Comparison of ENCODE assay signal across 13 cellular contexts in the genomic region with DNA sequence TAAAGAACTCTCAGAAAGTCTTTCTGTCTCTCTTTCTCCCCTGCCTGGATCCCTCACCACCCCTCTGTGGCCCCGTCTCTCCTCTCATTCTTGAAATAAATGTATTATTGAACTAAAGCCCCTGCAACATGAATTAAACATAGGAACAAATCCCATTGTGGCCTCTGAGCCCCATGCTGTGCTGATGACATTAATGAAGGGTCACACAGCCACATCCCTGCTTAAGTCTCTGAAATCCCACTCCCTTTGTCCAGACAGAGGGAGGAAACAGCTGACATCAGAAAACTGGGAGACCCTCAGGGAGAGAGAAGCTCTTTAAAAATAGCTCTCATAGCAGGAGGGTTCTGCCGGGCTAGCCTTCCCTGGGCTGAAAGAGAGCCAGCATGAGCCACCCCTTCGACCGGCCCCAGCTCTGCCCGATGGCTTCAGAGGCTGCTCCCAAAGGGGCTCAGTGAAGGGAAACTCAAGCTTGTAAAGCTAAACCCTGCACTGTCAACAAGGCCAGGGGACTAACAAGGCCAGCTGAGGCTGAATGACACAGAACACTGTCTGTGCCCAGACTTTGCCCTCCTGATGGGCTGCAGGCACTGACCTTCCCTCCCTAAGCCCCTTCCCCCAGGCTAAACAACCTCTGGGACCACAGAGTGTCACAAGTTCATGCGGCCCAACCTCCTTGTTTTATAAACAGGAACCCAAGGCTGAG.
"Had no signal": no experiment of that assay in that cellular context is flagged by ENCODE, and none has a peak within 500 bp of the region (broad histone marks: within the 10 kb centered on the region; RNA-seq: fewer than 3 reads in every experiment).

No MANE protein-coding gene starts in this region.

- DNase-seq: activated CD4-positive, alpha-beta T cell treated with anti-CD3 and anti-CD28 coated beads, Interleukin-2, amount 50 U/mL, for 4 hours; activated CD4-positive, CD25-positive, alpha-beta regulatory T cell treated with anti-CD3 and anti-CD28 coated beads, Interleukin-2, amount 50 U/mL, for 72 hours; activated naive CD8-positive, alpha-beta T cell treated with anti-CD3 and anti-CD28 coated beads, Interleukin-2, amount 50 U/mL, for 24 hours; activated T-cell treated with anti-CD3 and anti-CD28 coated beads, Interleukin-2, amount 50 U/mL, for 72 hours; central memory CD4-positive, alpha-beta T cell; left lung; posterior cingulate gyrus had no signal

- H3K4me1 ChIP-seq: esophagus muscularis mucosa, left lung, tibial nerve had no signal

- H3K4me3 ChIP-seq: esophagus muscularis mucosa, left lung, right atrium auricular region, tibial nerve had no signal

- H3K27ac ChIP-seq: esophagus muscularis mucosa, left lung, right atrium auricular region, tibial nerve had no signal

- H3K36me3 Mint-ChIP-seq: stimulated activated memory B cell treated with anti-CD40 and anti-IgM and Interleukin-4, amounts not matched to agents 10 μg/mL and 1 μg/mL and 100 μg/mL, for 72 hours had no signal

- H3K9me3 Mint-ChIP-seq: dendritic cell treated with granulocyte-macrophage colony-stimulating factor and Interleukin-4, amounts not matched to agents 40 ng/mL and 50 ng/mL, for 4 days had no signal

- H3K36me3 ChIP-seq: esophagus muscularis mucosa, left lung, right atrium auricular region, tibial nerve had no signal

- H3K4me1 Mint-ChIP-seq: activated naive CD8-positive, alpha-beta T cell treated with anti-CD3 and anti-CD28 coated beads, Interleukin-2, amount 50 U/mL, for 24 hours; memory B cell; stimulated activated memory B cell treated with anti-CD40 and anti-IgM and Interleukin-4, amounts not matched to agents 10 μg/mL and 1 μg/mL and 100 μg/mL, for 72 hours had no signal

- ATAC-seq: activated naive CD8-positive, alpha-beta T cell treated with anti-CD3 and anti-CD28 coated beads, Interleukin-2, amount 50 U/mL, for 24 hours; activated T-cell treated with anti-CD3 and anti-CD28 coated beads, Interleukin-2, amount 50 U/mL, for 72 hours; left lung; stimulated activated memory B cell treated with anti-CD40 and anti-IgM and Interleukin-4, amounts not matched to agents 10 μg/mL and 1 μg/mL and 100 μg/mL, for 72 hours had no signal

- H3K27me3 ChIP-seq: left lung, right atrium auricular region, tibial nerve had no signal

- H3K4me3 Mint-ChIP-seq: activated naive CD8-positive, alpha-beta T cell treated with anti-CD3 and anti-CD28 coated beads, Interleukin-2, amount 50 U/mL, for 24 hours; activated T-cell treated with anti-CD3 and anti-CD28 coated beads, Interleukin-2, amount 50 U/mL, for 72 hours; dendritic cell treated with granulocyte-macrophage colony-stimulating factor and Interleukin-4, amounts not matched to agents 40 ng/mL and 50 ng/mL, for 4 days; memory B cell; stimulated activated memory B cell treated with anti-CD40 and anti-IgM and Interleukin-4, amounts not matched to agents 10 μg/mL and 1 μg/mL and 100 μg/mL, for 72 hours had no signal

- H3K27ac Mint-ChIP-seq: activated naive CD8-positive, alpha-beta T cell treated with anti-CD3 and anti-CD28 coated beads, Interleukin-2, amount 50 U/mL, for 24 hours; activated T-cell treated with anti-CD3 and anti-CD28 coated beads, Interleukin-2, amount 50 U/mL, for 72 hours; dendritic cell treated with granulocyte-macrophage colony-stimulating factor and Interleukin-4, amounts not matched to agents 40 ng/mL and 50 ng/mL, for 4 days; memory B cell; stimulated activated memory B cell treated with anti-CD40 and anti-IgM and Interleukin-4, amounts not matched to agents 10 μg/mL and 1 μg/mL and 100 μg/mL, for 72 hours had no signal

- H3K9me3 ChIP-seq: right atrium auricular region had no signal
